Comparison of ENCODE assay signal across 15 cellular contexts in the genomic region with DNA sequence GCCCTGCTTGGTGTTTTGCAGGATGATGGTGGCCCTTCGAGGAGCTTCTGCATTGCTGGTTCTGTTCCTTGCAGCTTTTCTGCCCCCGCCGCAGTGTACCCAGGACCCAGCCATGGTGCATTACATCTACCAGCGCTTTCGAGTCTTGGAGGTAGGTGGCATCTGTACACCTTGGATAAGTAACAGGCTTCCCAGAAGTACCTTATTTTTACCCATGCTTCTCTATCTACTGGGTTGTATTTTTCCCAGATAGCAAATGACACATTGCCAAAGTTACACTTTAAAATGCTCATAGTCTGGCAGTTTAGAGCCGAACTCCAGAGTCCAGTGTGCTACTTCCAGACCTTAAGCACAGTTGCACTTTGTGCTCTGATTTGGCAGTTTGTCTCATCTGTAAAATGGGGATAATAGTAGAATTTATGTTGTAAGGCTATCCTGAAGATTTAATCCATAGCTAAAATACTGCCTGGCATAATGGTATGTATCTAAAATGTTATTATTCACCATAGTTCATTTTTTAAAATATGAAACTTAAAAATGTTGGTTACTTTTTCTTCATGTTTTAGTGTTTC. TPM values are rescaled to one million over a fixed set of nuclear protein-coding genes. Genes with fewer than 3 reads are reported as not detected.
DNase-seq lines count a peak whose midpoint lies in the region; ATAC-seq and TF ChIP-seq lines count a peak whose summit lies in the region.
"Had no signal": no experiment of that assay in that cellular context is flagged by ENCODE, and none has a peak within 500 bp of the region (broad histone marks: within the 10 kb centered on the region; RNA-seq: fewer than 3 reads in every experiment).

No MANE protein-coding gene starts in this region.

- TF ChIP-seq CTCF in Peyer's patch (IDR thresholded peaks at IDR 0.05) (no peak), foreskin fibroblast (IDR thresholded peaks at IDR 0.05; ENCODE audit: low read depth, low read length) (no peak), nephron (IDR thresholded peaks at IDR 0.05; ENCODE audit: unreplicated experiment in 3 of 3) (no peak), tibial artery (IDR thresholded peaks at IDR 0.05) (no peak), endothelial cell (IDR thresholded peaks at IDR 0.05; ENCODE audit: unreplicated experiment) (no peak)

- no peak for ATAC-seq in GM21825 (IDR thresholded peaks at IDR 0.05; ENCODE audit: unreplicated experiment)
- ATAC-seq in GM18517 (IDR thresholded peaks at IDR 0.05; ENCODE audit: unreplicated experiment) = no peak
- ATAC-seq: activated CD8-positive, alpha-beta T cell treated with anti-CD3 and anti-CD28 coated beads for 36 hours had no signal

- H3K9me3 Mint-ChIP-seq in nephron = no peaks in the 10 kb centered on the region
- no peaks in the 10 kb centered on the region for H3K9me3 Mint-ChIP-seq in endothelial cell (ENCODE audit: unreplicated experiment)
- H3K9me3 Mint-ChIP-seq: activated CD8-positive, alpha-beta T cell treated with anti-CD3 and anti-CD28 coated beads for 36 hours had no signal

- H3K27me3 ChIP-seq in Peyer's patch = no peaks in the 10 kb centered on the region
- H3K27me3 ChIP-seq in tibial artery = no peaks in the 10 kb centered on the region

- H3K27ac ChIP-seq in Peyer's patch = peak overlapping the region in 3 of 4 donors; percentile 25 to 56 (median 43)
- H3K27ac ChIP-seq in tibial artery = peak overlapping the region; percentile 18 to 52

- intact Hi-C loops in tibial artery (cut with DNase I; ENCODE audit: low total_unique reads) = no loop called here

- H3K4me1 ChIP-seq in Peyer's patch = no peaks in the 10 kb centered on the region
- H3K4me1 ChIP-seq in tibial artery = peaks cover 0 to 30% (median 15%) of the 10 kb centered on the region in 4 donors

- H3K9me3 ChIP-seq in Peyer's patch = no peaks in the 10 kb centered on the region
- no peaks in the 10 kb centered on the region for H3K9me3 ChIP-seq in tibial artery

- H3K4me3 ChIP-seq in Peyer's patch (peak overlapping the region; percentile 6 to 40 (median 28)), foreskin fibroblast (ENCODE audit: low read depth in 1 of 2, low read length in 2 of 2) (peak overlapping the region; percentile 26 to 77), tibial artery (peak overlapping the region; percentile 39 to 41)

- no peaks in the 10 kb centered on the region for H3K27me3 Mint-ChIP-seq in nephron (ENCODE audit: low read depth)
- no peaks in the 10 kb centered on the region for H3K27me3 Mint-ChIP-seq in endothelial cell (ENCODE audit: unreplicated experiment)
- H3K27me3 Mint-ChIP-seq: activated CD8-positive, alpha-beta T cell treated with anti-CD3 and anti-CD28 coated beads for 36 hours had no signal

- no peak for DNase-seq in Peyer's patch
- peak in 1 of 2 donors; percentile 14 for DNase-seq in foreskin fibroblast
- no peak for DNase-seq in tibial artery
- no peak for DNase-seq in endothelial cell (ENCODE audit: low spot score)
- no peak for DNase-seq in cerebellar nuclear complex (lab: John Stamatoyannopoulos, UW)
- DNase-seq: activated CD8-positive, alpha-beta T cell treated with anti-CD3 and anti-CD28 coated beads for 36 hours; amygdala; midbrain; NCI-H1092; stimulated activated CD4-positive, alpha-beta T cell treated with anti-CD3 and anti-CD28 coated beads, Interleukin-2, amount 100 ng/mL, for 48 hours had no signal

- H3K36me3 Mint-ChIP-seq in nephron (ENCODE audit: low read depth) (peaks cover 13% of the 10 kb centered on the region), endothelial cell (ENCODE audit: low read depth, unreplicated experiment) (no peaks in the 10 kb centered on the region)

- no peak for TF ChIP-seq POLR2A in Peyer's patch (IDR thresholded peaks at IDR 0.05)

- H3K36me3 ChIP-seq in Peyer's patch (no peaks in the 10 kb centered on the region), tibial artery (no peaks in the 10 kb centered on the region)

- H3K4me3 Mint-ChIP-seq in nephron (peak overlapping the region; percentile 89 to 94 (median 90)), endothelial cell (ENCODE audit: unreplicated experiment) (no peak overlapping the region)
- H3K4me3 Mint-ChIP-seq: activated CD8-positive, alpha-beta T cell treated with anti-CD3 and anti-CD28 coated beads for 36 hours had no signal

- H3K27ac Mint-ChIP-seq in nephron (peak overlapping the region in 1 of 3 experiments; percentile 85), endothelial cell (ENCODE audit: unreplicated experiment) (no peak overlapping the region)
- H3K27ac Mint-ChIP-seq: activated CD8-positive, alpha-beta T cell treated with anti-CD3 and anti-CD28 coated beads for 36 hours had no signal

- H3K4me1 Mint-ChIP-seq in nephron = peaks cover 41% of the 10 kb centered on the region
- H3K4me1 Mint-ChIP-seq in endothelial cell (ENCODE audit: unreplicated experiment) = peaks cover 4% of the 10 kb centered on the region

RNA-seq across cellular contexts. Expression of a gene that starts 0.6 kb away (rescaled TPM):
- 1 to 10 TPM; 2.3 to 8.4 (median 3.2) TPM for total RNA-seq in Peyer's patch
- total RNA-seq in endothelial cell (ENCODE audit: unreplicated experiment) = 0.33 TPM
- total RNA-seq: activated CD8-positive, alpha-beta T cell treated with anti-CD3 and anti-CD28 coated beads for 36 hours; dermis microvascular lymphatic vessel endothelial cell; SK-MEL-5 had no signal

RNA-seq across cellular contexts. Expression of a gene that starts 27.9 kb away (rescaled TPM):
- total RNA-seq in Peyer's patch (100 to 1,000 TPM in 3 of 4 donors, 10 to 100 TPM in 1; 74.6 to 245 (median 148) TPM), endothelial cell (ENCODE audit: unreplicated experiment) (7.3 TPM)
